Comparison of ENCODE assay signal across 8 cellular contexts in the genomic region with DNA sequence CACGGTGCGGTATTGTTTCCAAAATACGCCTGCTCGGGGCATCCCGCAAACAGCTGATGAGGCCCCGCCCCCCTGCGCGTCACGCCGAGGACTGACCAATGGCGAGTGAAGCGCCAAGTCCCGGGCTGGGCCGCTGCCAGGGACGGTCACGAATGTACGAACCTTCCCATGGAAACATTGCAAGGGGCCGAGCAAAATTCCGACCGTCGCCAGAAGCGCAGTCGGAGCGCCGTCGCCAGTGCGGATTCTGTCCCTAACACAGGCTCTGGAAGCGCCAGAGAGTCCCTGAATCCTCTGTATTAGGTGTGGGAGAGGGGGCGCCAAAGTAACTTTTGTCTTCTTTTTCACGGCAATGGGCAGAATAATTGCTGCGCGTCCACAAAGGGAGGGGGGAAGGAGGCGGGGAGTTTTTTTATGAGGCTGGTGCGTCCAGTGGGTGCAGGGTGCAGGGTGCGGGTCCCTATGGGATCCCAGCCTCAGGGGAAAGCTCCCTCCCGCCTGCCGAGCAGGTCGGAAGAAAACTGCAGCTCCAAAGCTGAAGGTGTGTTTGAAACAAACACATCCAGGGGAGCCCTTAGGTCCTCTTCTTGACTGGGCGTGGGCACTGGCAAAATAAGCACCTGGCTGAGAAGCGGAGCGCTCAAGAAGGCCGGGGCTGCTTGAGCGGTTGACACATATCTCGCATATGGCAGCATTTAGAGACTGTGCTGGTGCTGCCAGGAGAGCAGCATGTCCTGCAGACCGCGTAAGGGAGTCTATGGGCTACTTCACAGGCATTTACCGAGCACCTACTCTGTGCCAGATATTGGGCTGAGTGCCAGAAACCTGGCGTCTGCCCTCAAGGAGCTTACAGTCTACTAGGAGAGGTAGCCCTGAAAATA. TPM values are rescaled to one million over a fixed set of nuclear protein-coding genes. Genes with fewer than 3 reads are reported as not detected.
DNase-seq lines count a peak whose midpoint lies in the region; ATAC-seq and TF ChIP-seq lines count a peak whose summit lies in the region.

A gene with protein sequence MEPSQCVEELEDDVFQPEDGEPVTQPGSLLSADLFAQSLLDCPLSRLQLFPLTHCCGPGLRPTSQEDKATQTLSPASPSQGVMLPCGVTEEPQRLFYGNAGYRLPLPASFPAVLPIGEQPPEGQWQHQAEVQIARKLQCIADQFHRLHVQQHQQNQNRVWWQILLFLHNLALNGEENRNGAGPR (minus strand): TSS at position 25 of the 881 bp plus-strand sequence. CDS start 2,793 bp downstream, outside the sequence.

- peak within 1 kb of the TSS; percentile 79 for H3K4me2 ChIP-seq in DND-41 (ENCODE audit: insufficient read depth, low read length)
- H3K4me2 ChIP-seq in GM23248 (ENCODE audit: unreplicated experiment), result peak within 1 kb of the TSS; percentile 89

- TF ChIP-seq CTCF in DND-41 (IDR thresholded peaks at IDR 0.05; ENCODE audit: borderline replicate concordance, extremely low read depth, low read length, poor library complexity, severe bottlenecking) (peak; percentile 49), natural killer cell (IDR thresholded peaks at IDR 0.05) (no peak)

- H3K27me3 Mint-ChIP-seq in activated T-helper 1 cell treated with anti-CD3 and anti-CD28 coated beads, Interleukin-12 subunit alpha, Interleukin-12 subunit beta, Interleukin-2, Interleukin-4 antibody, amounts not matched to agents 30 ng/mL and 10 ng/mL and 1 ng/mL, durations not matched to agents 14 hours and 24 hours and 36 hours (ENCODE audit: insufficient read depth), result peaks cover 12% of the 10 kb centered on the region
- H3K27me3 Mint-ChIP-seq in natural killer cell (ENCODE audit: low read depth in 2 of 2), result peaks cover 13 to 16% of the 10 kb centered on the region in 2 donors

- H3K9me2 ChIP-seq in GM23248 (ENCODE audit: insufficient read depth), result no peaks in the 10 kb centered on the region

- H3K27ac ChIP-seq in DND-41 (ENCODE audit: low read length) (peak within 1 kb of the TSS; percentile 69), GM23248 (peak within 1 kb of the TSS; percentile 16; the same call in 1 of the 2 replicates)

- ATAC-seq in DND-41 (ENCODE audit: insufficient read depth, low read depth), result peak; percentile 89
- ATAC-seq in natural killer cell, result peak; percentile 89 to 94 (median 93)

- peak within 1 kb of the TSS; percentile 91 for H2AFZ ChIP-seq in DND-41 (ENCODE audit: low read depth, low read length)
- H2AFZ ChIP-seq in GM23248, result peak within 1 kb of the TSS; percentile 89

- in situ Hi-C loops in GM23248 (cut with MboI), result no loop called here

- H3K36me3 Mint-ChIP-seq in activated T-helper 1 cell treated with anti-CD3 and anti-CD28 coated beads, Interleukin-12 subunit alpha, Interleukin-12 subunit beta, Interleukin-2, Interleukin-4 antibody, amounts not matched to agents 30 ng/mL and 10 ng/mL and 1 ng/mL, durations not matched to agents 14 hours and 24 hours and 36 hours (ENCODE audit: low read depth), result peaks cover 9% of the 10 kb centered on the region
- H3K36me3 Mint-ChIP-seq in natural killer cell, result no peaks in the 10 kb centered on the region

- H3K9me3 ChIP-seq in DND-41 (ENCODE audit: insufficient read depth, low read length, severe bottlenecking) (no peaks in the 10 kb centered on the region), GM23248 (ENCODE audit: low read depth) (no peaks in the 10 kb centered on the region)

- peaks cover 51% of the 10 kb centered on the region for H3K4me1 Mint-ChIP-seq in activated T-helper 1 cell treated with anti-CD3 and anti-CD28 coated beads, Interleukin-12 subunit alpha, Interleukin-12 subunit beta, Interleukin-2, Interleukin-4 antibody, amounts not matched to agents 30 ng/mL and 10 ng/mL and 1 ng/mL, durations not matched to agents 14 hours and 24 hours and 36 hours (ENCODE audit: low read depth)
- H3K4me1 Mint-ChIP-seq in natural killer cell, result peaks cover 26 to 37% of the 10 kb centered on the region in 2 donors

- peak within 1 kb of the TSS; percentile 63 for H3K9ac ChIP-seq in DND-41 (ENCODE audit: low read depth, low read length)
- peak within 1 kb of the TSS; percentile 77 for H3K9ac ChIP-seq in GM23248

- peak within 1 kb of the TSS; percentile 87 for H3K27ac Mint-ChIP-seq in activated T-helper 1 cell treated with anti-CD3 and anti-CD28 coated beads, Interleukin-12 subunit alpha, Interleukin-12 subunit beta, Interleukin-2, Interleukin-4 antibody, amounts not matched to agents 30 ng/mL and 10 ng/mL and 1 ng/mL, durations not matched to agents 14 hours and 24 hours and 36 hours
- peak within 1 kb of the TSS; percentile 46 to 88 for H3K27ac Mint-ChIP-seq in natural killer cell

- 2 to 3% methylated on average over 42 to 48 of the region's 48 CpGs for WGBS in GM23248 (ENCODE audit: low coverage in 1 of 2, low lambda C conversion rate in 2 of 2, missing lambda C conversion rate in 2 of 2), 2 experiments

- peak within 1 kb of the TSS; percentile 27 to 61; a peak in 3 of 4 replicates for H3K4me3 ChIP-seq in DND-41 (ENCODE audit: low read depth in 1 of 2, low read length in 2 of 2)
- H3K4me3 ChIP-seq in GM23248, result peak within 1 kb of the TSS; percentile 86

- H3K27me3 ChIP-seq in DND-41 (ENCODE audit: insufficient read depth, low read length, poor library complexity) (no peaks in the 10 kb centered on the region), GM23248 (replicated peaks; ENCODE audit: insufficient read depth) (peaks cover 11% of the 10 kb centered on the region; the same call in 1 of the 2 replicates)

- H3K4me1 ChIP-seq in DND-41 (ENCODE audit: insufficient read depth, low read length) (peaks cover 33% of the 10 kb centered on the region), GM23248 (ENCODE audit: insufficient read depth) (no peaks in the 10 kb centered on the region; the same call in 1 of the 2 replicates)

- H3K4me3 Mint-ChIP-seq in activated T-helper 1 cell treated with anti-CD3 and anti-CD28 coated beads, Interleukin-12 subunit alpha, Interleukin-12 subunit beta, Interleukin-2, Interleukin-4 antibody, amounts not matched to agents 30 ng/mL and 10 ng/mL and 1 ng/mL, durations not matched to agents 14 hours and 24 hours and 36 hours, result peak within 1 kb of the TSS; percentile 92
- H3K4me3 Mint-ChIP-seq in natural killer cell, result peak within 1 kb of the TSS; percentile 95

- peak; percentile 97 for DNase-seq in DND-41
- peak; percentile 99 for DNase-seq in GM23248
- DNase-seq in LHCN-M2 (ENCODE audit: low read depth), result peak; percentile 99
- peak; percentile 98 for DNase-seq in RKO (ENCODE audit: low spot score)
- DNase-seq in activated T-helper 1 cell treated with anti-CD3 and anti-CD28 coated beads, Interleukin-12 subunit alpha, Interleukin-12 subunit beta, Interleukin-2, Interleukin-4 antibody, amounts not matched to agents 30 ng/mL and 10 ng/mL and 1 ng/mL, durations not matched to agents 14 hours and 24 hours and 36 hours (ENCODE audit: low spot score), result peak; percentile 95
- peak; percentile 99 for DNase-seq in fibroblast of peridontal ligament (ENCODE audit: extremely low read depth)
- peak; percentile 96 for DNase-seq in natural killer cell
- DNase-seq in stimulated activated naive CD4-positive, alpha-beta T cell (lab: John Stamatoyannopoulos, UW), result peak; percentile 82 to 94 (median 90)

- peaks cover 6% of the 10 kb centered on the region for H3F3A ChIP-seq in GM23248 (ENCODE audit: insufficient read depth)

- H3K36me3 ChIP-seq in DND-41 (ENCODE audit: insufficient read depth, low read length) (no peaks in the 10 kb centered on the region), GM23248 (ENCODE audit: low read depth) (no peaks in the 10 kb centered on the region)

- no peaks in the 10 kb centered on the region for H4K20me1 ChIP-seq in DND-41 (ENCODE audit: insufficient read depth, low read length)
- H4K20me1 ChIP-seq in GM23248 (ENCODE audit: insufficient read depth), result no peaks in the 10 kb centered on the region

- no peaks in the 10 kb centered on the region for H3K79me2 ChIP-seq in DND-41 (ENCODE audit: insufficient read depth, low read length)
- no peaks in the 10 kb centered on the region for H3K79me2 ChIP-seq in GM23248 (ENCODE audit: insufficient read depth)

- H3K9me3 Mint-ChIP-seq in activated T-helper 1 cell treated with anti-CD3 and anti-CD28 coated beads, Interleukin-12 subunit alpha, Interleukin-12 subunit beta, Interleukin-2, Interleukin-4 antibody, amounts not matched to agents 30 ng/mL and 10 ng/mL and 1 ng/mL, durations not matched to agents 14 hours and 24 hours and 36 hours, result no peaks in the 10 kb centered on the region
- no peaks in the 10 kb centered on the region for H3K9me3 Mint-ChIP-seq in natural killer cell

- intact Hi-C loops in activated T-helper 1 cell treated with anti-CD3 and anti-CD28 coated beads, Interleukin-12 subunit alpha, Interleukin-12 subunit beta, Interleukin-2, Interleukin-4 antibody, amounts not matched to agents 30 ng/mL and 10 ng/mL and 1 ng/mL, durations not matched to agents 14 hours and 24 hours and 36 hours (cut with micrococcal nuclease), result loop anchor here (1.0 to 10.0 kb wide), 10 partner anchors 11 to 1424 kb away; partner anchors contain the start of genes BAHD1, EIF2AK4, FSIP1 and INAFM2
- intact Hi-C loops in natural killer cell (cut with micrococcal nuclease), result loop anchor here (5.0 kb wide), 1 partner anchor 62 kb away; no protein-coding TSS in a partner anchor

RNA-seq across cellular contexts. Expression of the gene that starts here (rescaled TPM):
- 1.1 and 2.7 TPM in 2 replicates for total RNA-seq in GM23248 (2014; rRNA removed; shearing (Covaris generic))
- 0.40 and 0.41 TPM in 2 replicates for polyA plus RNA-seq in GM23248 (2016; fragmentation: Nextera tagmentation; extraction: Ambion mirVana)
- 3.3 and 8.7 TPM in 2 replicates for total RNA-seq in LHCN-M2 (2014; rRNA removed)
- polyA plus RNA-seq in LHCN-M2 (2012), result 4.0 TPM
- total RNA-seq in activated T-helper 1 cell treated with anti-CD3 and anti-CD28 coated beads, Interleukin-12 subunit alpha, Interleukin-12 subunit beta, Interleukin-2, Interleukin-4 antibody, amounts not matched to agents 30 ng/mL and 10 ng/mL and 1 ng/mL, durations not matched to agents 14 hours and 24 hours and 36 hours, result 10.1 and 16.5 TPM in 2 replicates
- 10 to 100 TPM in 1 of 3 donors, 1 to 10 TPM in 2; 7.6 to 10.5 (median 9.8) TPM for total RNA-seq in natural killer cell

Comparison
In these comparisons a context has a peak if more than half of its experiments do, and no peak if none do; other contexts are left out.
1. Peak in every context shown above with its lines: DNase-seq, ATAC-seq, H3K4me3 ChIP-seq and H3K27ac ChIP-seq.